26 cellular contexts compared by ENCODE assay signal in the genomic region with DNA sequence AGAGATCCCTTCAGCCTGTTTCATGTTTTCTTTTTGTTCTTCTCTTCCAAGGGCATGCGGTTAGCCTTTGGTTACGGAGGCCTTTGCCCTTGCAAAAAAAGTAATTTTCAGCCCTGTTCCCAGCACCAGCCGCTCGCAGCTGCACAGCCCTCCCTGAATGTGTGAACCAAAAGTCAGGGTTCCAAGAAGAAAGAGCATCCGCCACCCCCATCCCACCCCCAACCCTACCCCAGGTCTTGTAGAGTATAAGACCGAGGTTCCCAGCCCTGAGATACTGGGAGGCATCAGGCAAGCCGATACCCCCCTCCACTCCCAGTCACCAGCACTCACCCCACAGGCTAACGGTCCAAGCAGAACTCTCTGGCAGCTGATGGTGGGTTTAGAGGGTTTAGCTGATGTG. TPM values are rescaled to one million over a fixed set of nuclear protein-coding genes. Genes with fewer than 3 reads are reported as not detected.
DNase-seq lines count a peak whose midpoint lies in the region; FAIRE-seq and TF ChIP-seq lines count a peak whose summit lies in the region.
"Had no signal": no experiment of that assay in that cellular context is flagged by ENCODE, and none has a peak within 500 bp of the region (broad histone marks: within the 10 kb centered on the region; RNA-seq: fewer than 3 reads in every experiment).

No MANE protein-coding gene starts in this region.

- H3K4ac ChIP-seq in H9 (ENCODE audit: low read depth, low read length), result no peak overlapping the region

- H3K4me1 Mint-ChIP-seq in IgD-negative memory B cell (peaks cover 2 to 15% (median 5%) of the 10 kb centered on the region in 3 donors), brain (peaks cover 65% of the 10 kb centered on the region), nephron progenitor cell (peaks cover 77% of the 10 kb centered on the region), H9 (peaks cover 12 to 22% of the 10 kb centered on the region in 2 experiments)

- H3K9me3 ChIP-seq in testis (no peaks in the 10 kb centered on the region), H9 (ENCODE audit: control insufficient read depth, low read depth, low read length) (no peaks in the 10 kb centered on the region)
- H3K9me3 ChIP-seq: pancreas had no signal

- H2BK120ac ChIP-seq in H9 (ENCODE audit: low read depth, low read length, poor library complexity, severe bottlenecking), result no peak overlapping the region

- H2BK20ac ChIP-seq in H9 (ENCODE audit: low read depth, low read length, poor library complexity, severe bottlenecking), result no peak overlapping the region

- no peak overlapping the region for H2BK15ac ChIP-seq in H9 (ENCODE audit: low read depth, low read length)

- no peaks in the 10 kb centered on the region for H3K79me1 ChIP-seq in H9 (ENCODE audit: insufficient read depth, low read depth, low read length, poor library complexity, severe bottlenecking)

- no peak overlapping the region for H4K5ac ChIP-seq in H9 (ENCODE audit: insufficient read length, low read depth, low read length)

- no peaks in the 10 kb centered on the region for H3K23me2 ChIP-seq in H9 (ENCODE audit: insufficient read length, low read depth, low read length, poor library complexity, severe bottlenecking)

- no peak overlapping the region for H2AK5ac ChIP-seq in H9 (ENCODE audit: insufficient read length, low read length)

- FAIRE-seq in HTR-8/SVneo (lab: Jason Lieb, UNC), result no peak
- FAIRE-seq: G401.6, pancreas had no signal

- H3K4me3 ChIP-seq in testis, result no peak overlapping the region
- no peak overlapping the region for H3K4me3 ChIP-seq in foreskin fibroblast (ENCODE audit: low read depth in 1 of 2, low read length in 2 of 2)
- H3K4me3 ChIP-seq: lung, pancreas had no signal

- H3K4me1 ChIP-seq in testis, result peaks cover 55% of the 10 kb centered on the region
- no peaks in the 10 kb centered on the region for H3K4me1 ChIP-seq in H9 (ENCODE audit: insufficient read depth, low read length)
- H3K4me1 ChIP-seq: foreskin keratinocyte, pancreas had no signal

- H3K27me3 ChIP-seq in testis (no peaks in the 10 kb centered on the region), H9 (ENCODE audit: insufficient read depth, low read length) (peaks cover 3% of the 10 kb centered on the region; the same call in 1 of the 2 replicates)
- H3K27me3 ChIP-seq: pancreas had no signal

- H2BK12ac ChIP-seq in H9 (ENCODE audit: insufficient read length, low read depth, low read length), result no peak overlapping the region

- H3K27me3 Mint-ChIP-seq in IgD-negative memory B cell, result peaks cover 16% of the 10 kb centered on the region
- H3K27me3 Mint-ChIP-seq in brain, result no peaks in the 10 kb centered on the region
- peaks cover 2% of the 10 kb centered on the region for H3K27me3 Mint-ChIP-seq in nephron progenitor cell (ENCODE audit: low read depth, poor library complexity)
- peaks cover 86% of the 10 kb centered on the region for H3K27me3 Mint-ChIP-seq in H9 (ENCODE audit: low read depth)

- 39 to 57% methylated on average over 8 of the region's 8 CpGs for WGBS in testis, 2 donors
- no CpG with 5 or more reads among the region's 8 CpGs for WGBS in H9 (ENCODE audit: extremely low coverage, insufficient read length, low lambda C conversion rate)

- H3K36me3 Mint-ChIP-seq in IgD-negative memory B cell, result no peaks in the 10 kb centered on the region
- no peaks in the 10 kb centered on the region for H3K36me3 Mint-ChIP-seq in brain
- H3K36me3 Mint-ChIP-seq in nephron progenitor cell (ENCODE audit: low read depth), result no peaks in the 10 kb centered on the region
- no peaks in the 10 kb centered on the region for H3K36me3 Mint-ChIP-seq in H9 (ENCODE audit: insufficient read depth in 1 of 3, low read depth in 3 of 3)
- H3K36me3 Mint-ChIP-seq: activated CD8-positive, alpha-beta memory T cell treated with anti-CD3 and anti-CD28 coated beads, Interleukin-2, amount 10 ng/mL, durations not matched to agents 7 days and 5 days; activated naive CD4-positive, alpha-beta T cell treated with anti-CD3 and anti-CD28 coated beads, Interleukin-2, amount 50 U/mL, for 24 hours; CD4-positive, alpha-beta memory T cell had no signal

- no peak overlapping the region for H3T11ph ChIP-seq in H9 (ENCODE audit: low read length)

- no peak overlapping the region for H3K9ac ChIP-seq in H9 (ENCODE audit: extremely low read depth, insufficient read length, low read length)
- H3K9ac ChIP-seq: KMS-11 had no signal

- no peak overlapping the region for H2BK5ac ChIP-seq in H9 (ENCODE audit: insufficient read length, low read length)

- H3K27ac Mint-ChIP-seq in IgD-negative memory B cell (peak overlapping the region in 2 of 3 donors; percentile 68 to 71), brain (peak overlapping the region; percentile 38 to 100 (median 97)), nephron progenitor cell (peak overlapping the region; percentile 95), H9 (no peak overlapping the region)
- H3K27ac Mint-ChIP-seq: activated CD8-positive, alpha-beta memory T cell treated with anti-CD3 and anti-CD28 coated beads, Interleukin-2, amount 10 ng/mL, durations not matched to agents 7 days and 5 days; activated naive CD4-positive, alpha-beta T cell treated with anti-CD3 and anti-CD28 coated beads, Interleukin-2, amount 50 U/mL, for 24 hours; activated T-helper 1 cell treated with anti-CD3 and anti-CD28 coated beads, Interleukin-12 subunit alpha, Interleukin-12 subunit beta, Interleukin-2, Interleukin-4 antibody, amounts not matched to agents 30 ng/mL and 10 ng/mL and 1 ng/mL, durations not matched to agents 14 hours and 24 hours and 36 hours had no signal

- H3K9me3 Mint-ChIP-seq in IgD-negative memory B cell (no peaks in the 10 kb centered on the region), brain (peaks cover 0 to 14% (median 0%) of the 10 kb centered on the region in 5 experiments), nephron progenitor cell (no peaks in the 10 kb centered on the region), H9 (no peaks in the 10 kb centered on the region; a peak in 1 of 5 replicates)
- H3K9me3 Mint-ChIP-seq: activated naive CD4-positive, alpha-beta T cell treated with anti-CD3 and anti-CD28 coated beads, Interleukin-2, amount 50 U/mL, for 24 hours; activated T-helper 1 cell treated with anti-CD3 and anti-CD28 coated beads, Interleukin-12 subunit alpha, Interleukin-12 subunit beta, Interleukin-2, Interleukin-4 antibody, amounts not matched to agents 30 ng/mL and 10 ng/mL and 1 ng/mL, durations not matched to agents 14 hours and 24 hours and 36 hours; CD4-positive, alpha-beta memory T cell had no signal

- DNase-seq in nephron progenitor cell (no peak), testis (no peak), HTR-8/SVneo (ENCODE audit: insufficient read length, low spot score) (no peak), H9 (no peak), foreskin fibroblast (no peak), mucosa of gallbladder (ENCODE audit: low spot score) (no peak)
- DNase-seq: activated CD4-positive, alpha-beta T cell treated with anti-CD3 and anti-CD28 coated beads for 48 hours; activated CD8-positive, alpha-beta memory T cell treated with anti-CD3 and anti-CD28 coated beads, Interleukin-2, amount 10 ng/mL, durations not matched to agents 7 days and 5 days; anterior cingulate cortex; CD4-positive, alpha-beta memory T cell; central memory CD4-positive, alpha-beta T cell; DMS153; foreskin keratinocyte; islet precursor cell; NCI-H1048; NCI-H2029 treated with DMSO at 0.1 percent for 48 hours had no signal

- H3K4me3 Mint-ChIP-seq in IgD-negative memory B cell, result no peak overlapping the region
- H3K4me3 Mint-ChIP-seq in brain, result no peak overlapping the region
- H3K4me3 Mint-ChIP-seq in nephron progenitor cell, result no peak overlapping the region
- no peak overlapping the region for H3K4me3 Mint-ChIP-seq in H9
- H3K4me3 Mint-ChIP-seq: activated CD8-positive, alpha-beta memory T cell treated with anti-CD3 and anti-CD28 coated beads, Interleukin-2, amount 10 ng/mL, durations not matched to agents 7 days and 5 days; activated T-helper 1 cell treated with anti-CD3 and anti-CD28 coated beads, Interleukin-12 subunit alpha, Interleukin-12 subunit beta, Interleukin-2, Interleukin-4 antibody, amounts not matched to agents 30 ng/mL and 10 ng/mL and 1 ng/mL, durations not matched to agents 14 hours and 24 hours and 36 hours had no signal

- TF ChIP-seq POLR2A in testis (IDR thresholded peaks at IDR 0.05), result no peak

- H3K27ac ChIP-seq in testis (peak overlapping the region; percentile 98 to 99), H9 (ENCODE audit: insufficient read length, low read depth, low read length) (no peak overlapping the region)
- H3K27ac ChIP-seq: foreskin keratinocyte, KMS-11, pancreas had no signal

- no peak overlapping the region for H3K4me2 ChIP-seq in H9 (ENCODE audit: insufficient read depth, insufficient read length, low read length)
- H3K4me2 ChIP-seq: KMS-11 had no signal

- no peak overlapping the region for H3K23ac ChIP-seq in H9 (ENCODE audit: insufficient read length, low read depth, low read length)

- intact Hi-C loops in testis (cut with DNase I; ENCODE audit: low total_unique reads), result no loop called here

- no peak overlapping the region for H2AFZ ChIP-seq in H9 (ENCODE audit: low read length)

- no peak overlapping the region for H3K18ac ChIP-seq in H9 (ENCODE audit: insufficient read length, low read depth, low read length)

- no peaks in the 10 kb centered on the region for H4K20me1 ChIP-seq in H9 (ENCODE audit: control insufficient read depth, insufficient read depth, insufficient read length)

- no peak overlapping the region for H3K56ac ChIP-seq in H9 (ENCODE audit: insufficient read length, low read depth, low read length)

- H3K79me2 ChIP-seq in H9 (ENCODE audit: insufficient read depth, low read length), result no peaks in the 10 kb centered on the region

- no peaks in the 10 kb centered on the region for H3K36me3 ChIP-seq in testis (ENCODE audit: low read depth, missing control alignments)
- H3K36me3 ChIP-seq: pancreas had no signal

- H4K8ac ChIP-seq in H9 (replicated peaks; ENCODE audit: insufficient read length, low read depth, low read length), result no peak overlapping the region

- H3K14ac ChIP-seq in H9 (ENCODE audit: insufficient read depth, low read length), result no peak overlapping the region

- no peak overlapping the region for H4K91ac ChIP-seq in H9 (ENCODE audit: insufficient read length, low read depth, low read length)

- TF ChIP-seq CTCF in brain (conservative IDR thresholded peaks at IDR 0.05) (no peak), nephron progenitor cell (IDR thresholded peaks at IDR 0.05) (no peak), testis (IDR thresholded peaks at IDR 0.05) (no peak), H9 (conservative IDR thresholded peaks at IDR 0.05) (no peak), foreskin fibroblast (IDR thresholded peaks at IDR 0.05; ENCODE audit: low read depth, low read length) (no peak)

RNA-seq across cellular contexts. Expression of gene IGLL1, which starts 56.3 kb away (rescaled TPM):
- polyA plus RNA-seq in IgD-negative memory B cell (not detected), brain (ENCODE audit: insufficient read depth, low read depth, low replicate concordance) (not detected), testis (ENCODE audit: insufficient read depth, low read depth, low replicate concordance) (36.9 TPM)
- total RNA-seq in testis (10 to 100 TPM in 1 of 2 donors, 1 to 10 TPM in 1; 6.9 to 24.6 TPM), H9 (2021) (not detected in 2 replicates), mucosa of gallbladder (not detected)
- total RNA-seq: activated T-helper 1 cell treated with anti-CD3 and anti-CD28 coated beads, Interleukin-12 subunit alpha, Interleukin-12 subunit beta, Interleukin-2, Interleukin-4 antibody, amounts not matched to agents 30 ng/mL and 10 ng/mL and 1 ng/mL, durations not matched to agents 14 hours and 24 hours and 36 hours; CD4-positive, alpha-beta memory T cell; epithelial cell of proximal tubule; foreskin keratinocyte; pancreas; T-helper 1 cell treated with Interleukin-12 subunit alpha and Interleukin-12 subunit beta and Interleukin-4 antibody, amounts not matched to agents 30 ng/mL and 1 ng/mL, for 36 hours had no signal
- polyA plus RNA-seq: CD4-positive, alpha-beta memory T cell; foreskin keratinocyte had no signal

Comparison
In these comparisons a context has a peak if more than half of its experiments do, and no peak if none do; other contexts are left out.
1. H3K27ac Mint-ChIP-seq: peak in IgD-negative memory B cell (2 of 3), brain (5 of 5) and nephron progenitor cell (single experiment); none in H9 (0 of 3).